Comparison of ENCODE assay signal across 12 cellular contexts in the genomic region with DNA sequence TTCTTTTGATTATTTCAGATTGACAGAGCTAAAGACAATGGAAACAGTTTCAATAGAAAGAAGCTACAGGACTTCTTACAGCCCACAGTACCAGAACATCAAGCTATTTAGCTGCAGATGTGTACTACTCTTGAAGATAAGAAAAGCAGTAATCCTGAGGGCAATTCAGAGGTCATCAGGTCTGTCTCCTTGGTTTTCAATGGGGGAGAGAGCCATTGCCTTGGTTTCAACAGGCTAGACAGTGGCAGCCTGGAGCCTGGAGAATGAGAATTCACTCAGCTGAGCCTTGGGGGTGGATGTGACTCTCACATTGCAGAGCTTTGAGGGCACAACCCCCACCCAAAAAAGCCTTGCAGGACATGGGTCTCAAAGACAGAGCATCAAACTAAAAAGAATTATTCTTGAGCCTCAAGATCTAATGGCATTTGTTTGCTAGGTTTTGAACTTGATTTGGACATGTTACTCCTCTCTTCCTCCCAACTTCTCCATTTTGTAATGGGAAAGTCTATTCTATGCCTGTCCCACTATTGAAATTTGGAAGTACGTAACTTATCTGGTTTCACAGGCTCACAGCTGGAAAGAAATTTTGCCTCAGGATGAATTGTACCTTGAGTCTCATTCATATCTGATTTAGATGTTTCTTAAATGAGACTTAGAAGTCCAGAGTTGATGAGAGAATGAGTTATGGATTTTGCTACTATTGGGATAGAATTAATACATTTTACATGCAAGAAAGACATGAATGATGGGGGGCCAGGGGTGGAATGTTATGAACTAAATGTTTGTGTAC. TPM values are rescaled to one million over a fixed set of nuclear protein-coding genes. Genes with fewer than 3 reads are reported as not detected.
DNase-seq lines count a peak whose midpoint lies in the region; ATAC-seq and TF ChIP-seq lines count a peak whose summit lies in the region.
"Had no signal": no experiment of that assay in that cellular context is flagged by ENCODE, and none has a peak within 500 bp of the region (broad histone marks: within the 10 kb centered on the region; RNA-seq: fewer than 3 reads in every experiment).

No MANE protein-coding gene starts in this region.

- H3K4me3 Mint-ChIP-seq in MCF 10A (ENCODE audit: unreplicated experiment) = no peak overlapping the region
- H3K4me3 Mint-ChIP-seq: activated naive CD4-positive, alpha-beta T cell treated with anti-CD3 and anti-CD28 coated beads, Interleukin-2, amount 50 U/mL, for 24 hours; stimulated activated naive CD8-positive, alpha-beta T cell treated with anti-CD3 and anti-CD28 coated beads, Interleukin-15, amount 100 ng/mL, for 72 hours had no signal

- H3K9ac ChIP-seq in HUES64 (ENCODE audit: low read depth, low read length) = no peak overlapping the region
- H3K9ac ChIP-seq: KMS-11 had no signal

- peaks cover 42% of the 10 kb centered on the region for H3K4me1 Mint-ChIP-seq in MCF 10A (ENCODE audit: insufficient read depth, unreplicated experiment)
- H3K4me1 Mint-ChIP-seq: activated naive CD4-positive, alpha-beta T cell treated with anti-CD3 and anti-CD28 coated beads, Interleukin-2, amount 50 U/mL, for 24 hours had no signal

- no peaks in the 10 kb centered on the region for H3K27me3 Mint-ChIP-seq in MCF 10A (ENCODE audit: insufficient read depth, unreplicated experiment)
- H3K27me3 Mint-ChIP-seq: activated naive CD4-positive, alpha-beta T cell treated with anti-CD3 and anti-CD28 coated beads, Interleukin-2, amount 50 U/mL, for 24 hours; stimulated activated naive CD8-positive, alpha-beta T cell treated with anti-CD3 and anti-CD28 coated beads, Interleukin-15, amount 100 ng/mL, for 72 hours had no signal

- no peak overlapping the region for H3K4me3 ChIP-seq in HUES64 (ENCODE audit: low read length)
- no peak overlapping the region for H3K4me3 ChIP-seq in left lung
- no peak overlapping the region for H3K4me3 ChIP-seq in tibial nerve

- no TSS peak for BruUV-seq in MCF 10A (replicated peaks; lab: Mats Ljungman, UMichigan)

- TF ChIP-seq POLR2A in tibial nerve (IDR thresholded peaks at IDR 0.05) = no peak

- no peaks in the 10 kb centered on the region for H3K9me3 ChIP-seq in HUES64 (ENCODE audit: insufficient read depth, low read depth, low read length)
- H3K9me3 ChIP-seq in left lung = no peaks in the 10 kb centered on the region
- H3K9me3 ChIP-seq in tibial nerve = no peaks in the 10 kb centered on the region

- no peak for TF ChIP-seq EP300 in tibial nerve (IDR thresholded peaks at IDR 0.05)

- H3K27ac Mint-ChIP-seq in MCF 10A (ENCODE audit: low read depth, unreplicated experiment) = peak overlapping the region; percentile 94
- H3K27ac Mint-ChIP-seq: activated naive CD4-positive, alpha-beta T cell treated with anti-CD3 and anti-CD28 coated beads, Interleukin-2, amount 50 U/mL, for 24 hours had no signal

- TF ChIP-seq CTCF in MCF 10A (IDR thresholded peaks at IDR 0.05; ENCODE audit: unreplicated experiment) = no peak
- TF ChIP-seq CTCF in left lung (IDR thresholded peaks at IDR 0.05) = no peak
- TF ChIP-seq CTCF in tibial nerve (IDR thresholded peaks at IDR 0.05) = no peak

- DNase-seq in MCF 10A (ENCODE audit: unreplicated experiment) = no peak
- DNase-seq in left lung = no peak
- no peak for DNase-seq in tibial nerve (ENCODE audit: low spot score in 2 of 2)
- DNase-seq in DMS79 (lab: John Stamatoyannopoulos, UW) = no peak
- DNase-seq in occipital lobe (lab: John Stamatoyannopoulos, UW) = no peak
- DNase-seq in ureter (ENCODE audit: low spot score) = no peak
- DNase-seq: NCI-H187; NCI-H748 treated with DMSO at 0.1 percent for 48 hours; stimulated activated naive CD8-positive, alpha-beta T cell treated with anti-CD3 and anti-CD28 coated beads, Interleukin-15, amount 100 ng/mL, for 72 hours had no signal

- intact Hi-C loops in MCF 10A (cut with micrococcal nuclease) (no loop called here), left lung (cut with DNase I) (no loop called here)

- WGBS in HUES64 = 92% methylated on average over 1 of the region's 1 CpG
- WGBS in tibial nerve, 2 donors = 98 to 100% methylated on average over 1 of the region's 1 CpG

- no peaks in the 10 kb centered on the region for H3K9me3 Mint-ChIP-seq in MCF 10A (ENCODE audit: unreplicated experiment)
- H3K9me3 Mint-ChIP-seq: activated naive CD4-positive, alpha-beta T cell treated with anti-CD3 and anti-CD28 coated beads, Interleukin-2, amount 50 U/mL, for 24 hours had no signal

- CTCF ChIA-PET in MCF 10A (lab: Yijun Ruan, JAX) = interaction anchor here (0.8 kb wide), 1 partner anchor 318 kb away, joined by 3 read pairs; no protein-coding TSS in a partner anchor

- H3K4me1 ChIP-seq in HUES64 (ENCODE audit: insufficient read depth, low read length) (peaks cover 48% of the 10 kb centered on the region), left lung (peaks cover 7 to 40% of the 10 kb centered on the region in 2 donors), tibial nerve (peaks cover 0 to 31% (median 13%) of the 10 kb centered on the region in 4 donors)

- H3K27me3 ChIP-seq in HUES64 (ENCODE audit: insufficient read depth, low read length) (no peaks in the 10 kb centered on the region), left lung (no peaks in the 10 kb centered on the region), tibial nerve (no peaks in the 10 kb centered on the region)

- ATAC-seq in left lung = no peak
- ATAC-seq: stimulated activated naive CD8-positive, alpha-beta T cell treated with anti-CD3 and anti-CD28 coated beads, Interleukin-15, amount 100 ng/mL, for 72 hours had no signal

- POLR2A ChIA-PET in MCF 10A (lab: Yijun Ruan, JAX) = interaction anchor here (0.7 to 1.9 kb wide), 5 partner anchors 12 to 73 kb away, joined by 3 to 6 read pairs (median 3); a partner anchor contains a TSS

- H3K27ac ChIP-seq in HUES64 (ENCODE audit: low read depth, low read length) = peak overlapping the region; percentile 86
- peak overlapping the region; percentile 54 to 64 for H3K27ac ChIP-seq in left lung
- peak overlapping the region in 3 of 4 donors; percentile 19 to 76 (median 69) for H3K27ac ChIP-seq in tibial nerve
- H3K27ac ChIP-seq: KMS-11 had no signal

- H3K36me3 Mint-ChIP-seq in MCF 10A (ENCODE audit: insufficient read depth, unreplicated experiment) = peaks cover 25% of the 10 kb centered on the region

- H3K36me3 ChIP-seq in HUES64 (ENCODE audit: insufficient read depth, low read length) = no peaks in the 10 kb centered on the region
- H3K36me3 ChIP-seq in left lung = peaks cover 0 to 20% of the 10 kb centered on the region in 2 donors
- H3K36me3 ChIP-seq in tibial nerve = peaks cover 0 to 2% (median 0%) of the 10 kb centered on the region in 3 donors

RNA-seq across cellular contexts. Expression of a gene that starts 36.9 kb away (rescaled TPM):
- 30.6 TPM for polyA plus RNA-seq in HUES64 (2013, experiment 1 of 2)
- 32.9 TPM for polyA plus RNA-seq in HUES64 (2013, experiment 2 of 2)
- total RNA-seq in MCF 10A (2022) (62.8 and 79.2 TPM in 2 replicates), left lung (100 to 1,000 TPM in 1 of 2 donors, 10 to 100 TPM in 1; 92.9 to 126 TPM), tibial nerve (100 to 1,000 TPM in 1 of 4 donors, 10 to 100 TPM in 3; 57.8 to 104 (median 68.7) TPM), occipital lobe (11.9 TPM), ureter (136 TPM)

RNA-seq across cellular contexts. Expression of a gene that starts 38.2 kb away (rescaled TPM):
- not detected for polyA plus RNA-seq in HUES64 (2013, experiment 1 of 2)
- not detected for polyA plus RNA-seq in HUES64 (2013, experiment 2 of 2)
- total RNA-seq in MCF 10A (2022) = not detected in 2 replicates
- 1 to 10 TPM in 1 of 2 donors, under 1 TPM in 1; 0.73 to 1.2 TPM for total RNA-seq in left lung
- total RNA-seq in tibial nerve = not detected
- total RNA-seq in occipital lobe = not detected
- total RNA-seq in ureter = 2.6 TPM
